2 cellular contexts compared by ENCODE assay signal in genomic region chr1:51631747-51632146, GRCh38.
TF ChIP-seq lines count a peak whose summit lies in the region.

No MANE protein-coding gene starts in this region.

TF ChIP-seq in K562, 482 proteins besides CTCF, POLR2A, EP300 and RAD21 (continues in another document):
- TF ChIP-seq TBL1XR1 (IDR thresholded peaks at IDR 0.05; ENCODE audit: low read length in 2 of 2): peak; percentile 23 to 41; a peak in 1 of 4 replicates
- TF ChIP-seq SMAD4 (CRISPR knock-in tag; conservative IDR thresholded peaks at IDR 0.05): peak; percentile 72
- peak; percentile 83 for TF ChIP-seq CTBP1 (IDR thresholded peaks at IDR 0.05; ENCODE audit: borderline replicate concordance)
- TF ChIP-seq NONO (IDR thresholded peaks at IDR 0.05; ENCODE audit: low read depth in 2 of 2, low read length in 1 of 2): no peak
- 0 out of 2 replicates have a peak, but pooled peaks have one; percentile 65 for TF ChIP-seq ILF3 (IDR thresholded peaks at IDR 0.05; ENCODE audit: borderline replicate concordance)
- TF ChIP-seq HDAC2 (IDR thresholded peaks at IDR 0.05): 0 out of 2 replicates have a peak, but pooled peaks have one; percentile 15
- TF ChIP-seq TFE3 (CRISPR knock-in tag; IDR thresholded peaks at IDR 0.05): no peak
- peak in 1 of 2 experiments; percentile 57; a peak in 2 of 4 replicates for TF ChIP-seq RCOR1 (IDR thresholded peaks at IDR 0.05; ENCODE audit: borderline replicate concordance in 1 of 2, low read depth in 2 of 2, low read length in 2 of 2)
- TF ChIP-seq IRF2 (CRISPR knock-in tag; IDR thresholded peaks at IDR 0.05): no peak
- peak; percentile 98 for TF ChIP-seq MEIS2 (IDR thresholded peaks at IDR 0.05; ENCODE audit: partially characterized antibody)
- no peak for TF ChIP-seq PCBP1 (IDR thresholded peaks at IDR 0.05; ENCODE audit: low read depth, low read length, poor library complexity, severe bottlenecking)
- TF ChIP-seq MECOM (CRISPR knock-in tag; IDR thresholded peaks at IDR 0.05): peak; percentile 96
- 0 out of 2 replicates have a peak, but pooled peaks have one; percentile 25 for TF ChIP-seq ELF4 (CRISPR knock-in tag; IDR thresholded peaks at IDR 0.05)
- peak; percentile 66 to 78; a peak in 2 of 4 replicates for TF ChIP-seq TRIM24 (IDR thresholded peaks at IDR 0.05)
- TF ChIP-seq ZFX (CRISPR knock-in tag; IDR thresholded peaks at IDR 0.05): no peak
- peak; percentile 95 for TF ChIP-seq DPF2 (IDR thresholded peaks at IDR 0.05)
- peak; percentile 90 for TF ChIP-seq TCF3 (CRISPR knock-in tag; IDR thresholded peaks at IDR 0.05)
- 0 out of 3 replicates have a peak, but pooled peaks of 1 of the 2 experiments have one; percentile 17 for TF ChIP-seq CBX3 (IDR thresholded peaks at IDR 0.05; ENCODE audit: borderline replicate concordance in 1 of 2, low read length in 2 of 2)
- peak; percentile 66; the same call in 1 of the 2 replicates for TF ChIP-seq CREB1 (IDR thresholded peaks at IDR 0.05)
- TF ChIP-seq CREB1 (CRISPR knock-in tag; IDR thresholded peaks at IDR 0.05): no peak
- TF ChIP-seq NCOR1 (IDR thresholded peaks at IDR 0.05): peak; percentile 94
- peak; percentile 74 for TF ChIP-seq NFIC (IDR thresholded peaks at IDR 0.05)
- TF ChIP-seq ZMIZ1 (IDR thresholded peaks at IDR 0.05; ENCODE audit: low read depth in 2 of 2, low read length in 2 of 2): peak in 1 of 2 experiments; percentile 80; a peak in 2 of 4 replicates
- peak; percentile 97 for TF ChIP-seq ARID1B (IDR thresholded peaks at IDR 0.05)
- peak; percentile 81 for TF ChIP-seq POLR2AphosphoS5 (IDR thresholded peaks at IDR 0.05; ENCODE audit: control insufficient read depth, insufficient read depth, low read depth, low read length)
- TF ChIP-seq CXXC5 (CRISPR knock-in tag; IDR thresholded peaks at IDR 0.05): peak; percentile 58
- no peak for TF ChIP-seq MYBL2 (IDR thresholded peaks at IDR 0.05; ENCODE audit: low read depth)
- no peak for TF ChIP-seq MYBL2 (CRISPR knock-in tag; IDR thresholded peaks at IDR 0.05; ENCODE audit: borderline replicate concordance)
- 0 out of 2 replicates have a peak, but pooled peaks have one; percentile 17 for TF ChIP-seq ARID3A (IDR thresholded peaks at IDR 0.05; ENCODE audit: borderline replicate concordance, low read depth, low read length)
- peak; percentile 13; the same call in 1 of the 2 replicates for TF ChIP-seq BCOR (IDR thresholded peaks at IDR 0.05)

TF ChIP-seq in SK-N-SH treated with all-trans-retinoic acid at 6 μM for 48 hours, 23 proteins besides CTCF, POLR2A, EP300 and RAD21:
- TF ChIP-seq RARB (CRISPR knock-in tag; IDR thresholded peaks at IDR 0.05) (no peak), POU6F1 (CRISPR knock-in tag; IDR thresholded peaks at IDR 0.05; ENCODE audit: borderline replicate concordance, low read depth) (no peak), CSRNP3 (CRISPR knock-in tag; IDR thresholded peaks at IDR 0.05) (no peak), TCF4 (CRISPR knock-in tag; IDR thresholded peaks at IDR 0.05; ENCODE audit: borderline replicate concordance) (no peak), BACH2 (CRISPR knock-in tag; IDR thresholded peaks at IDR 0.05; ENCODE audit: borderline replicate concordance) (no peak), ZFP30 (CRISPR knock-in tag; IDR thresholded peaks at IDR 0.05) (no peak), CSDC2 (CRISPR knock-in tag; IDR thresholded peaks at IDR 0.05) (no peak), OSR1 (CRISPR knock-in tag; IDR thresholded peaks at IDR 0.05) (no peak), TOX (CRISPR knock-in tag; IDR thresholded peaks at IDR 0.05; ENCODE audit: borderline replicate concordance) (no peak), ZFP3 (CRISPR knock-in tag; IDR thresholded peaks at IDR 0.05) (no peak), GLIS3 (CRISPR knock-in tag; IDR thresholded peaks at IDR 0.05) (no peak)
